Comparison of ENCODE assay signal across 11 cellular contexts in the genomic region with DNA sequence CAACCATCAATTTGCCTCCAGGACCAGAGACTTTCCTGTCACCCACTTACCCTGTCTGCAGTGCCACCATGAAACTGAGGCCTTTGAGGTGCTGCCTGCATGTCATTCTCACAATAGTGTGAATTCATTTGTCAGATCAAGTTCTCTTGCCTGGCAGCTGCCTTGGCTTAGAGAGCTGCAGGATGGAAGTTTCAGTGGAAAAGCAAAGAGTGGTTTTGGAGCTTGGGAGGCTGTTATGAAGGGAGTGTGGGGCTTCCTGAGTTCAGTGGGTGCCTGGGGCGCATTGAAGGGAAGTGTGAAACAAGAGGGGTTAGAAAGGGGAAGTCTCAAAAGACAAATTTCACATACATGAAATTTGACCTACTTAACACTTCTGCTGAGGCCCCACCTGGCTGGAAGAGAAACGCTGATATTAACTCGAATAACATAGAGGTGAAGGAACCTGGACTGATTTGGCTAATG. TPM values are rescaled to one million over a fixed set of nuclear protein-coding genes. Genes with fewer than 3 reads are reported as not detected.
DNase-seq lines count a peak whose midpoint lies in the region; ATAC-seq and TF ChIP-seq lines count a peak whose summit lies in the region.
"Had no signal": no experiment of that assay in that cellular context is flagged by ENCODE, and none has a peak within 500 bp of the region (broad histone marks: within the 10 kb centered on the region; RNA-seq: fewer than 3 reads in every experiment).

No MANE protein-coding gene starts in this region.

- intact Hi-C loops in OCI-LY7 (cut with micrococcal nuclease; ENCODE audit: unreplicated experiment), result no loop called here
- intact Hi-C loops in ovary (cut with DNase I), result no loop called here

- H3K4ac ChIP-seq in mesendoderm (ENCODE audit: low read depth, low read length), result no peak overlapping the region

- no peak for TF ChIP-seq POLR2A in ovary (IDR thresholded peaks at IDR 0.05)

- no peaks in the 10 kb centered on the region for H3K27me3 Mint-ChIP-seq in naive thymus-derived CD8-positive, alpha-beta T cell

- POLR2A ChIA-PET in OCI-LY7 (lab: Charles Lee), result interaction anchor here (1.1 to 2.0 kb wide), 4 partner anchors 9 to 77 kb away, joined by 3 to 6 read pairs (median 4); no protein-coding TSS in a partner anchor
- POLR2A ChIA-PET in naive thymus-derived CD8-positive, alpha-beta T cell (lab: Charles Lee), result interaction anchor here (0.5 to 11.1 kb wide), 7 partner anchors 9 to 488 kb away, joined by 3 to 93 read pairs (median 3); a partner anchor contains a TSS

- H3K9me2 ChIP-seq in OCI-LY7 (ENCODE audit: insufficient read depth, low read length), result no peaks in the 10 kb centered on the region

- no peaks in the 10 kb centered on the region for H4K20me1 ChIP-seq in OCI-LY7 (ENCODE audit: insufficient read depth, low read length)

- no peak overlapping the region for H2BK5ac ChIP-seq in mesendoderm (ENCODE audit: low read length)

- no peak overlapping the region for H2BK15ac ChIP-seq in mesendoderm (replicated peaks; ENCODE audit: low read depth)

- no peaks in the 10 kb centered on the region for H3K36me3 ChIP-seq in OCI-LY7 (ENCODE audit: insufficient read depth, low read length)
- H3K36me3 ChIP-seq in mesendoderm (ENCODE audit: control insufficient read depth, insufficient read depth, low read length), result no peaks in the 10 kb centered on the region
- no peaks in the 10 kb centered on the region for H3K36me3 ChIP-seq in ovary
- H3K36me3 ChIP-seq: right lobe of liver, suprapubic skin had no signal

- TF ChIP-seq CTCF in OCI-LY7 (conservative IDR thresholded peaks at IDR 0.05; ENCODE audit: low read length), result no peak
- no peak for TF ChIP-seq CTCF in ovary (IDR thresholded peaks at IDR 0.05)

- H3K79me1 ChIP-seq in mesendoderm (ENCODE audit: low read length), result no peaks in the 10 kb centered on the region

- H3K4me1 ChIP-seq in OCI-LY7 (ENCODE audit: insufficient read depth, low read length, poor library complexity, severe bottlenecking) (peaks cover 32% of the 10 kb centered on the region), mesendoderm (ENCODE audit: control insufficient read depth, low read depth, low read length) (peaks cover 13% of the 10 kb centered on the region), ovary (ENCODE audit: insufficient read depth) (peaks cover 9% of the 10 kb centered on the region)
- H3K4me1 ChIP-seq: right lobe of liver had no signal

- CTCF ChIA-PET in OCI-LY7 (lab: Charles Lee; ENCODE audit: unreplicated experiment), result no interaction called here

- no peak overlapping the region for H4K8ac ChIP-seq in mesendoderm (ENCODE audit: low read depth, low read length)

- H4K5ac ChIP-seq in mesendoderm (ENCODE audit: low read length), result no peak overlapping the region

- BruUV-seq in OCI-LY7 (replicated peaks; lab: Mats Ljungman, UMichigan), result no TSS peak

- peak overlapping the region; percentile 6 to 99 (median 92) for H3K4me3 Mint-ChIP-seq in naive thymus-derived CD8-positive, alpha-beta T cell

- H3K79me2 ChIP-seq in OCI-LY7 (ENCODE audit: insufficient read depth, low read depth, low read length) (no peaks in the 10 kb centered on the region), mesendoderm (ENCODE audit: control insufficient read depth, insufficient read depth, low read length) (no peaks in the 10 kb centered on the region)

- no peaks in the 10 kb centered on the region for H3K9me3 Mint-ChIP-seq in naive thymus-derived CD8-positive, alpha-beta T cell

- H2BK120ac ChIP-seq in mesendoderm (ENCODE audit: low read depth, low read length), result no peak overlapping the region

- H3K27ac Mint-ChIP-seq in naive thymus-derived CD8-positive, alpha-beta T cell, result peak overlapping the region; percentile 97 to 100 (median 99)

- ATAC-seq in GM18868 (IDR thresholded peaks at IDR 0.05; ENCODE audit: unreplicated experiment) (peak; percentile 64), GM21825 (IDR thresholded peaks at IDR 0.05; ENCODE audit: unreplicated experiment) (peak; percentile 51), HG03354 (IDR thresholded peaks at IDR 0.05; ENCODE audit: poor library complexity, severe bottlenecking, unreplicated experiment) (no peak)
- ATAC-seq in naive thymus-derived CD8-positive, alpha-beta T cell, result no peak

- no peak overlapping the region; the same call in 1 of the 2 replicates for H2AFZ ChIP-seq in OCI-LY7 (ENCODE audit: low read length)

- no peaks in the 10 kb centered on the region for H3K36me3 Mint-ChIP-seq in naive thymus-derived CD8-positive, alpha-beta T cell

- H3K4me1 Mint-ChIP-seq in naive thymus-derived CD8-positive, alpha-beta T cell, result peaks cover 38 to 77% (median 75%) of the 10 kb centered on the region in 4 donors

- H3K23ac ChIP-seq in mesendoderm (ENCODE audit: low read length), result no peak overlapping the region

- peak; percentile 66 for DNase-seq in OCI-LY7 (ENCODE audit: low spot score)
- DNase-seq in naive thymus-derived CD8-positive, alpha-beta T cell, result peak in 2 of 10 donors; percentile 16 to 24
- DNase-seq in mesendoderm, result no peak
- no peak for DNase-seq in ovary
- DNase-seq: KG1, right lobe of liver, T1000 had no signal

- no peak for TF ChIP-seq EP300 in ovary (IDR thresholded peaks at IDR 0.05)

- H3K27ac ChIP-seq in OCI-LY7 (ENCODE audit: low read depth, low read length, poor library complexity, severe bottlenecking), result no peak overlapping the region
- no peak overlapping the region for H3K27ac ChIP-seq in mesendoderm (ENCODE audit: low read depth, low read length)
- H3K27ac ChIP-seq in ovary, result no peak overlapping the region
- H3K27ac ChIP-seq: right lobe of liver, suprapubic skin had no signal

- no peak overlapping the region for H3K9ac ChIP-seq in mesendoderm (ENCODE audit: low read length)

- no peaks in the 10 kb centered on the region for H3K27me3 ChIP-seq in mesendoderm (ENCODE audit: insufficient read depth, low read length, poor library complexity)
- H3K27me3 ChIP-seq in ovary, result no peaks in the 10 kb centered on the region
- H3K27me3 ChIP-seq: right lobe of liver, suprapubic skin had no signal

- H3K56ac ChIP-seq in mesendoderm (ENCODE audit: low read length), result no peak overlapping the region

- H3K4me2 ChIP-seq in OCI-LY7 (ENCODE audit: low read length) (peak overlapping the region; percentile 81), mesendoderm (ENCODE audit: low read length) (no peak overlapping the region)

- H3K9me3 ChIP-seq in OCI-LY7 (ENCODE audit: low read length), result no peaks in the 10 kb centered on the region
- no peaks in the 10 kb centered on the region for H3K9me3 ChIP-seq in ovary
- H3K9me3 ChIP-seq: right lobe of liver, suprapubic skin had no signal

- no CpG with 5 or more reads among the region's 3 CpGs for WGBS in mesendoderm (ENCODE audit: extremely low coverage, insufficient coverage, low lambda C conversion rate)
- 76 to 80% (median 78%) methylated on average over 3 of the region's 3 CpGs for WGBS in ovary, 3 donors

- no peak overlapping the region for H3K18ac ChIP-seq in mesendoderm (ENCODE audit: low read length)

- H2AK5ac ChIP-seq in mesendoderm (ENCODE audit: low read length), result no peak overlapping the region

- H3K4me3 ChIP-seq in OCI-LY7 (ENCODE audit: low read depth, low read length, poor library complexity, severe bottlenecking) (no peak overlapping the region), mesendoderm (ENCODE audit: low read length) (no peak overlapping the region), ovary (no peak overlapping the region)
- H3K4me3 ChIP-seq: right lobe of liver, suprapubic skin had no signal

RNA-seq across cellular contexts. Expression of a gene that starts 7.9 kb away (rescaled TPM):
- 0.75 and 3.7 TPM in 2 replicates for total RNA-seq in OCI-LY7 (2014; rRNA removed; shearing (Covaris generic))
- 3.0 and 3.8 TPM in 2 replicates for total RNA-seq in OCI-LY7 (2022)
- total RNA-seq in naive thymus-derived CD8-positive, alpha-beta T cell, result 100 to 1,000 TPM; 537 to 573 TPM
- 100 to 1,000 TPM; 243 to 356 (median 307) TPM for polyA plus RNA-seq in naive thymus-derived CD8-positive, alpha-beta T cell
- polyA plus RNA-seq in mesendoderm (2013, experiment 1 of 2), result 34.2 TPM
- polyA plus RNA-seq in mesendoderm (2013, experiment 2 of 2), result 31.9 TPM
- 100 to 1,000 TPM in 5 of 7 donors, 10 to 100 TPM in 2; 50.4 to 260 (median 121) TPM for total RNA-seq in ovary
- polyA plus RNA-seq in ovary, result 10 to 100 TPM; 59.7 to 64.5 TPM

Comparison
In these comparisons a context has a peak if more than half of its experiments do, and no peak if none do; other contexts are left out.
1. ATAC-seq: peak in GM18868 (single experiment) and GM21825 (single experiment); none in naive thymus-derived CD8-positive, alpha-beta T cell (0 of 2) and HG03354 (single experiment).
2. RNA of a gene that starts 7.9 kb away (total RNA-seq): 537 to 573 TPM in naive thymus-derived CD8-positive, alpha-beta T cell and 50.4 to 260 TPM in ovary; 0.75 to 3.8 TPM in OCI-LY7; every median in the first group is over 10 times any median in the second.